In genomic region chr10:104254493-104255243, GRCh38 we compare ENCODE assay signal across 1 cellular context.
TF ChIP-seq lines count a peak whose summit lies in the region.

Gene GSTO1, plus strand, starts transcription at chr10:104254892. Its CDS starts 37 bp downstream, at chr10:104254929.

TF ChIP-seq in HepG2, 621 proteins besides CTCF, POLR2A, EP300 and RAD21 (continued from another document and continues in another):
- TF ChIP-seq NFAT5 (CRISPR knock-in tag; IDR thresholded peaks at IDR 0.05) = no peak
- no peak for TF ChIP-seq SMYD3 (CRISPR knock-in tag; IDR thresholded peaks at IDR 0.05)
- TF ChIP-seq UBTF (CRISPR knock-in tag; IDR thresholded peaks at IDR 0.05) = peak; percentile 77
- peak; percentile 85 to 86 for TF ChIP-seq NR2F1 (CRISPR knock-in tag; IDR thresholded peaks at IDR 0.05)
- TF ChIP-seq AGO2 (optimal IDR thresholded peaks at IDR 0.05; ENCODE audit: low read depth, low read length) = peak; percentile 83
- peak; percentile 75 for TF ChIP-seq SAP130 (CRISPR knock-in tag; IDR thresholded peaks at IDR 0.05; ENCODE audit: low read depth)
- 0 out of 2 replicates have a peak, but pooled peaks have one; percentile 61 for TF ChIP-seq DNMT3B (CRISPR knock-in tag; conservative IDR thresholded peaks at IDR 0.05)
- no peak for TF ChIP-seq ZNF557 (CRISPR knock-in tag; IDR thresholded peaks at IDR 0.05)
- TF ChIP-seq, protein P1, sequence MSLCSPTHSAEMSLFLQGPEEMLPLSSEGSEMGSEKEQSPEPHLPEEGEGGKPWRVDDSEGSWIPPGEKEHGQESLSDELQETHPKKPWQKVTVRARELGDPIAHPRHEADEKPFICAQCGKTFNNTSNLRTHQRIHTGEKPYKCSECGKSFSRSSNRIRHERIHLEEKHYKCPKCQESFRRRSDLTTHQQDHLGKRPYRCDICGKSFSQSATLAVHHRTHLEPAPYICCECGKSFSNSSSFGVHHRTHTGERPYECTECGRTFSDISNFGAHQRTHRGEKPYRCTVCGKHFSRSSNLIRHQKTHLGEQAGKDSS (CRISPR knock-in tag; IDR thresholded peaks at IDR 0.05; ENCODE audit: borderline replicate concordance, low read depth) = peak; percentile 30; the same call in 1 of the 2 replicates
- TF ChIP-seq ZNF572 (CRISPR knock-in tag; IDR thresholded peaks at IDR 0.05) = no peak; the same call in 1 of the 2 replicates
- TF ChIP-seq ZBTB49 (CRISPR knock-in tag; IDR thresholded peaks at IDR 0.05; ENCODE audit: borderline replicate concordance) = no peak
- TF ChIP-seq NFATC3 (CRISPR knock-in tag; IDR thresholded peaks at IDR 0.05) = no peak
- TF ChIP-seq E2F5 (CRISPR knock-in tag; conservative IDR thresholded peaks at IDR 0.05) = no peak
- TF ChIP-seq ZBTB26 (CRISPR knock-in tag; IDR thresholded peaks at IDR 0.05; ENCODE audit: borderline replicate concordance) = peak; percentile 13; the same call in 1 of the 2 replicates
- no peak for TF ChIP-seq XRCC5 (optimal IDR thresholded peaks at IDR 0.05; ENCODE audit: low read length)
- no peak for TF ChIP-seq FOXK2 (IDR thresholded peaks at IDR 0.05)
- TF ChIP-seq ZNF841 (CRISPR knock-in tag; IDR thresholded peaks at IDR 0.05; ENCODE audit: borderline replicate concordance) = no peak
- TF ChIP-seq ZEB1 (IDR thresholded peaks at IDR 0.05; ENCODE audit: insufficient replicate concordance, low read depth) = no peak
- no peak for TF ChIP-seq ZNF451 (CRISPR knock-in tag; IDR thresholded peaks at IDR 0.05)
- TF ChIP-seq, protein P2, sequence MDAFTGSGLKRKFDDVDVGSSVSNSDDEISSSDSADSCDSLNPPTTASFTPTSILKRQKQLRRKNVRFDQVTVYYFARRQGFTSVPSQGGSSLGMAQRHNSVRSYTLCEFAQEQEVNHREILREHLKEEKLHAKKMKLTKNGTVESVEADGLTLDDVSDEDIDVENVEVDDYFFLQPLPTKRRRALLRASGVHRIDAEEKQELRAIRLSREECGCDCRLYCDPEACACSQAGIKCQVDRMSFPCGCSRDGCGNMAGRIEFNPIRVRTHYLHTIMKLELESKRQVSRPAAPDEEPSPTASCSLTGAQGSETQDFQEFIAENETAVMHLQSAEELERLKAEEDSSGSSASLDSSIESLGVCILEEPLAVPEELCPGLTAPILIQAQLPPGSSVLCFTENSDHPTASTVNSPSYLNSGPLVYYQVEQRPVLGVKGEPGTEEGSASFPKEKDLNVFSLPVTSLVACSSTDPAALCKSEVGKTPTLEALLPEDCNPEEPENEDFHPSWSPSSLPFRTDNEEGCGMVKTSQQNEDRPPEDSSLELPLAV (CRISPR knock-in tag; conservative IDR thresholded peaks at IDR 0.05; ENCODE audit: low read depth) = no peak
- no peak for TF ChIP-seq TSC22D2 (CRISPR knock-in tag; IDR thresholded peaks at IDR 0.05; ENCODE audit: borderline replicate concordance)
- TF ChIP-seq, protein P3, sequence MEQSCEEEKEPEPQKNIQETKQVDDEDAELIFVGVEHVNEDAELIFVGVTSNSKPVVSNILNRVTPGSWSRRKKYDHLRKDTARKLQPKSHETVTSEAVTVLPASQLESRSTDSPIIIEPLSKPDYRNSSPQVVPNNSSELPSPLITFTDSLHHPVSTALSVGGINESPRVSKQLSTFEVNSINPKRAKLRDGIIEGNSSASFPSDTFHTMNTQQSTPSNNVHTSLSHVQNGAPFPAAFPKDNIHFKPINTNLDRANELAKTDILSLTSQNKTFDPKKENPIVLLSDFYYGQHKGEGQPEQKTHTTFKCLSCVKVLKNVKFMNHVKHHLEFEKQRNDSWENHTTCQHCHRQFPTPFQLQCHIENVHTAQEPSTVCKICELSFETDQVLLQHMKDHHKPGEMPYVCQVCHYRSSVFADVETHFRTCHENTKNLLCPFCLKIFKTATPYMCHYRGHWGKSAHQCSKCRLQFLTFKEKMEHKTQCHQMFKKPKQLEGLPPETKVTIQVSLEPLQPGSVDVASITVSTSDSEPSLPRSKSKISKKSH (CRISPR knock-in tag; IDR thresholded peaks at IDR 0.05; ENCODE audit: borderline replicate concordance) = peak; percentile 86
- TF ChIP-seq ZNF432 (CRISPR knock-in tag; IDR thresholded peaks at IDR 0.05; ENCODE audit: borderline replicate concordance) = no peak
- TF ChIP-seq, protein P4, sequence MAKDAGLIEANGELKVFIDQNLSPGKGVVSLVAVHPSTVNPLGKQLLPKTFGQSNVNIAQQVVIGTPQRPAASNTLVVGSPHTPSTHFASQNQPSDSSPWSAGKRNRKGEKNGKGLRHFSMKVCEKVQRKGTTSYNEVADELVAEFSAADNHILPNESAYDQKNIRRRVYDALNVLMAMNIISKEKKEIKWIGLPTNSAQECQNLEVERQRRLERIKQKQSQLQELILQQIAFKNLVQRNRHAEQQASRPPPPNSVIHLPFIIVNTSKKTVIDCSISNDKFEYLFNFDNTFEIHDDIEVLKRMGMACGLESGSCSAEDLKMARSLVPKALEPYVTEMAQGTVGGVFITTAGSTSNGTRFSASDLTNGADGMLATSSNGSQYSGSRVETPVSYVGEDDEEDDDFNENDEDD (CRISPR knock-in tag; IDR thresholded peaks at IDR 0.05; ENCODE audit: borderline replicate concordance) = peak; percentile 35; the same call in 1 of the 2 replicates
- no peak for TF ChIP-seq ZNF136 (CRISPR knock-in tag; IDR thresholded peaks at IDR 0.05; ENCODE audit: low read depth)
- TF ChIP-seq, protein P5, sequence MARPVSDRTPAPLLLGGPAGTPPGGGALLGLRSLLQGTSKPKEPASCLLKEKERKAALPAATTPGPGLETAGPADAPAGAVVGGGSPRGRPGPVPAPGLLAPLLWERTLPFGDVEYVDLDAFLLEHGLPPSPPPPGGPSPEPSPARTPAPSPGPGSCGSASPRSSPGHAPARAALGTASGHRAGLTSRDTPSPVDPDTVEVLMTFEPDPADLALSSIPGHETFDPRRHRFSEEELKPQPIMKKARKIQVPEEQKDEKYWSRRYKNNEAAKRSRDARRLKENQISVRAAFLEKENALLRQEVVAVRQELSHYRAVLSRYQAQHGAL (CRISPR knock-in tag; IDR thresholded peaks at IDR 0.05; ENCODE audit: not compliant biosample characterization) = no peak
- TF ChIP-seq ZNF430 (CRISPR knock-in tag; IDR thresholded peaks at IDR 0.05) = no peak
- peak; percentile 91 for TF ChIP-seq TAF1 (CRISPR knock-in tag; IDR thresholded peaks at IDR 0.05)
- TF ChIP-seq PHF20 (CRISPR knock-in tag; IDR thresholded peaks at IDR 0.05) = peak; percentile 40; the same call in 1 of the 2 replicates
- TF ChIP-seq FOXM1 (CRISPR knock-in tag; IDR thresholded peaks at IDR 0.05) = no peak
- TF ChIP-seq SIN3B (IDR thresholded peaks at IDR 0.05; ENCODE audit: low read length) = no peak
